10 cellular contexts compared by ENCODE assay signal in the genomic region with DNA sequence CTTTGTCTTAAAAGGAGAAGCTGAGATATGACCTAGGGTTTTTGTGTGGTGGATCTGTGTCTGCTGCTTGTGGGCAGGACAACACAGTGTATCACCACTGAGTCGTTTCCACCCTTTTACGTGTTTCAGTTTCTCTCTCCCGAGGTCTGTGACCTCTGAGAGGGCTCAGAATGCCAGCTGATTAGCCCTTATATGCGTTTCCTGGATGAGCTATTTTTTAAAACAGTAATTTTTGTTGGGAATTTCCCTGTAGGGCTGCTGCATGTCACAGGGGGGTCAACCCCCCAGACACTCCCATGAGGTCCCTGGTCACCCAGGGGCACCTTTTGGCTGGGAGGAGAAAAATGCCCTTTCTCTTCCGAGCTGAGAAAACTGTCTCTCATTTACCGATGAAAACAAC.
A peak's percentile ranks its signal among the peaks of the same experiment; 100 is the strongest.
DNase-seq lines count a peak whose midpoint lies in the region; ATAC-seq, FAIRE-seq and TF ChIP-seq lines count a peak whose summit lies in the region.
"Had no signal": no experiment of that assay in that cellular context is flagged by ENCODE, and none has a peak within 500 bp of the region (broad histone marks: within the 10 kb centered on the region; RNA-seq: fewer than 3 reads in every experiment).

No MANE protein-coding gene starts in this region.

- H3K36me3 Mint-ChIP-seq in astrocyte (ENCODE audit: low read depth, unreplicated experiment), result no peaks in the 10 kb centered on the region
- no peaks in the 10 kb centered on the region for H3K36me3 Mint-ChIP-seq in stimulated activated effector memory CD8-positive, alpha-beta T cell treated with anti-CD3 and anti-CD28 coated beads, Interleukin-12 subunit alpha, Interleukin-12 subunit beta, amount 100 ng/mL, for 72 hours

- H3K9me3 Mint-ChIP-seq in astrocyte (ENCODE audit: unreplicated experiment), result no peaks in the 10 kb centered on the region
- H3K9me3 Mint-ChIP-seq in stimulated activated effector memory CD8-positive, alpha-beta T cell treated with anti-CD3 and anti-CD28 coated beads, Interleukin-12 subunit alpha, Interleukin-12 subunit beta, amount 100 ng/mL, for 72 hours, result no peaks in the 10 kb centered on the region

- no peak for TF ChIP-seq CTCF in astrocyte (IDR thresholded peaks at IDR 0.05; ENCODE audit: insufficient read depth, low read depth, low read length)

- H3K79me2 ChIP-seq in astrocyte (ENCODE audit: insufficient read depth, low read length), result no peaks in the 10 kb centered on the region

- no peaks in the 10 kb centered on the region for H4K20me1 ChIP-seq in astrocyte (ENCODE audit: insufficient read depth, low read length)

- H3K9me3 ChIP-seq in astrocyte (ENCODE audit: insufficient read depth, low read depth, low read length), result no peaks in the 10 kb centered on the region

- no peaks in the 10 kb centered on the region for H3K27me3 ChIP-seq in astrocyte (ENCODE audit: insufficient read depth, low read length)

- no peak overlapping the region for H3K4me3 ChIP-seq in astrocyte (ENCODE audit: insufficient read depth, low read depth, low read length)

- H3K27me3 Mint-ChIP-seq in astrocyte (ENCODE audit: low read depth, unreplicated experiment), result no peaks in the 10 kb centered on the region

- no peak overlapping the region for H3K27ac Mint-ChIP-seq in astrocyte (ENCODE audit: unreplicated experiment)
- H3K27ac Mint-ChIP-seq in stimulated activated effector memory CD8-positive, alpha-beta T cell treated with anti-CD3 and anti-CD28 coated beads, Interleukin-12 subunit alpha, Interleukin-12 subunit beta, amount 100 ng/mL, for 72 hours, result peak overlapping the region; percentile 56

- H2AFZ ChIP-seq in astrocyte (ENCODE audit: low read depth, low read length), result no peak overlapping the region

- FAIRE-seq in astrocyte (lab: Jason Lieb, UNC), result no peak

- no peak overlapping the region for H3K4me3 Mint-ChIP-seq in astrocyte (ENCODE audit: unreplicated experiment)
- peak overlapping the region; percentile 21 for H3K4me3 Mint-ChIP-seq in stimulated activated effector memory CD8-positive, alpha-beta T cell treated with anti-CD3 and anti-CD28 coated beads, Interleukin-12 subunit alpha, Interleukin-12 subunit beta, amount 100 ng/mL, for 72 hours

- H3K36me3 ChIP-seq in astrocyte (ENCODE audit: insufficient read depth, low read length), result no peaks in the 10 kb centered on the region

- peak; percentile 92 for ATAC-seq in HG03280 (IDR thresholded peaks at IDR 0.05; ENCODE audit: unreplicated experiment)
- ATAC-seq in stimulated activated effector memory CD8-positive, alpha-beta T cell treated with anti-CD3 and anti-CD28 coated beads, Interleukin-12 subunit alpha, Interleukin-12 subunit beta, amount 100 ng/mL, for 72 hours, result peak; percentile 90
- no peak for ATAC-seq in HG02840 (IDR thresholded peaks at IDR 0.05; ENCODE audit: low FRiP score, unreplicated experiment)

- peak overlapping the region; percentile 36 for H3K4me2 ChIP-seq in astrocyte (ENCODE audit: low read length)

- H3K4me1 Mint-ChIP-seq in astrocyte (ENCODE audit: low read depth, unreplicated experiment), result peaks cover 24% of the 10 kb centered on the region
- H3K4me1 Mint-ChIP-seq in stimulated activated effector memory CD8-positive, alpha-beta T cell treated with anti-CD3 and anti-CD28 coated beads, Interleukin-12 subunit alpha, Interleukin-12 subunit beta, amount 100 ng/mL, for 72 hours, result peaks cover 19% of the 10 kb centered on the region

- peak; percentile 2 for DNase-seq in activated naive CD4-positive, alpha-beta T cell treated with Interleukin-2 at 50 U/mL for 16 hours
- DNase-seq in activated naive CD4-positive, alpha-beta T cell (lab: John Stamatoyannopoulos, UW), result no peak
- DNase-seq in astrocyte (ENCODE audit: low read depth) (peak; percentile 13), NCI-H1417 treated with DMSO at 0.1 percent for 48 hours (lab: John Stamatoyannopoulos, UW) (no peak), NCI-H2196 (lab: John Stamatoyannopoulos, UW; ENCODE audit: unreplicated experiment) (no peak)
- no peak for DNase-seq in stimulated activated effector memory CD8-positive, alpha-beta T cell treated with anti-CD3 and anti-CD28 coated beads, Interleukin-12 subunit alpha, Interleukin-12 subunit beta, amount 100 ng/mL, for 72 hours (ENCODE audit: low spot score in 2 of 2)
- DNase-seq: activated CD8-positive, alpha-beta memory T cell treated with anti-CD3 and anti-CD28 coated beads for 24 hours; OCI-M1 had no signal

- peaks cover 18% of the 10 kb centered on the region for H3K4me1 ChIP-seq in astrocyte (ENCODE audit: insufficient read depth, low read length)

- H3K27ac ChIP-seq in astrocyte (ENCODE audit: low read depth, low read length), result no peak overlapping the region

- H3K9ac ChIP-seq in astrocyte (ENCODE audit: low read length), result no peak overlapping the region

Comparison
In these comparisons a context has a peak if more than half of its experiments do, and no peak if none do; other contexts are left out.
1. DNase-seq: peak in activated naive CD4-positive, alpha-beta T cell treated with Interleukin-2 at 50 U/mL for 16 hours (single experiment) and astrocyte (single experiment); none in activated naive CD4-positive, alpha-beta T cell (0 of 4), stimulated activated effector memory CD8-positive, alpha-beta T cell treated with anti-CD3 and anti-CD28 coated beads, Interleukin-12 subunit alpha, Interleukin-12 subunit beta, amount 100 ng/mL, for 72 hours (0 of 2), NCI-H1417 treated with DMSO at 0.1 percent for 48 hours (single experiment) and NCI-H2196 (single experiment).